9 cellular contexts compared by ENCODE assay signal in genomic region chr20:62063601-62063980, GRCh38. TPM values are rescaled to one million over a fixed set of nuclear protein-coding genes. Genes with fewer than 3 reads are reported as not detected.
DNase-seq lines count a peak whose midpoint lies in the region; ATAC-seq and TF ChIP-seq lines count a peak whose summit lies in the region.
"Had no signal": no experiment of that assay in that cellular context is flagged by ENCODE, and none has a peak within 500 bp of the region (broad histone marks: within the 10 kb centered on the region; RNA-seq: fewer than 3 reads in every experiment).

No MANE protein-coding gene starts in this region.

- H3K27me3 ChIP-seq in HL-60 (ENCODE audit: insufficient read depth, poor library complexity, severe bottlenecking) (no peaks in the 10 kb centered on the region), heart right ventricle (no peaks in the 10 kb centered on the region)
- H3K27me3 ChIP-seq: right lobe of liver had no signal

- intact Hi-C loops in heart right ventricle (cut with DNase I): loop anchor here in 3 of 10 donors (5.0 kb wide), 2 partner anchors 36 to 41 kb away; no protein-coding TSS in a partner anchor

- WGBS in heart right ventricle, 2 donors: 31 to 50% methylated on average over 23 of the region's 23 CpGs

- ATAC-seq in heart right ventricle (peak in 6 of 8 donors; percentile 2 to 54 (median 42)), HG02938 (IDR thresholded peaks at IDR 0.05; ENCODE audit: unreplicated experiment) (no peak), HG02840 (IDR thresholded peaks at IDR 0.05; ENCODE audit: low FRiP score, unreplicated experiment) (no peak)

- no peaks in the 10 kb centered on the region for H3K9me3 ChIP-seq in heart right ventricle
- H3K9me3 ChIP-seq: right lobe of liver had no signal

- peak overlapping the region; percentile 30 for H3K4me3 ChIP-seq in HL-60 (replicated peaks; ENCODE audit: insufficient read depth, low read length)
- peak overlapping the region in 9 of 10 donors; percentile 35 to 58 (median 51) for H3K4me3 ChIP-seq in heart right ventricle
- H3K4me3 ChIP-seq in skeletal muscle cell (ENCODE audit: low read depth, low read length): peak overlapping the region; percentile 34

- no peak overlapping the region for H3K27ac ChIP-seq in HL-60 (replicated peaks)
- peak overlapping the region; percentile 65 for H3K27ac ChIP-seq in VCaP
- peak overlapping the region in 6 of 10 donors; percentile 18 to 61 (median 34) for H3K27ac ChIP-seq in heart right ventricle
- H3K27ac ChIP-seq: right lobe of liver had no signal

- peaks cover 0 to 8% (median 0%) of the 10 kb centered on the region in 9 donors for H3K36me3 ChIP-seq in heart right ventricle
- H3K36me3 ChIP-seq: right lobe of liver had no signal

- TF ChIP-seq CTCF in HL-60 (IDR thresholded peaks at IDR 0.05; ENCODE audit: insufficient read depth, low read length): no peak
- TF ChIP-seq CTCF in VCaP (conservative IDR thresholded peaks at IDR 0.05): no peak
- no peak for TF ChIP-seq CTCF in heart right ventricle (IDR thresholded peaks at IDR 0.05)

- DNase-seq in HL-60 (ENCODE audit: low read depth in 1 of 2, low spot score in 1 of 2) (peak in 1 of 2 experiments; percentile 20), heart right ventricle (no peak), skeletal muscle cell (ENCODE audit: low read depth) (peak; percentile 25), dedifferentiated amniotic fluid mesenchymal stem cell (ENCODE audit: extremely low spot score) (no peak), NCI-H2029 (lab: John Stamatoyannopoulos, UW) (no peak)

- H3K4me1 ChIP-seq in heart right ventricle: peaks cover 8 to 45% (median 35%) of the 10 kb centered on the region in 9 donors

RNA-seq across cellular contexts. Expression of gene TAF4, which starts 2.1 kb away (rescaled TPM):
- 10 to 100 TPM in 8 of 10 donors, 1 to 10 TPM in 2; 8.6 to 14.8 (median 11.8) TPM for total RNA-seq in heart right ventricle
- polyA plus RNA-seq in heart right ventricle: 1 to 10 TPM; 3.7 to 7.9 TPM

RNA-seq across cellular contexts. Expression of gene LSM14B, which starts 58.7 kb away (rescaled TPM):
- 10 to 100 TPM; 50.8 to 63.7 (median 60.5) TPM for total RNA-seq in heart right ventricle
- polyA plus RNA-seq in heart right ventricle: 10 to 100 TPM; 15.7 to 41.7 TPM

Comparison
In these comparisons a context has a peak if more than half of its experiments do, and no peak if none do; other contexts are left out.
1. ATAC-seq: peak in heart right ventricle (6 of 8); none in HG02938 (single experiment) and HG02840 (single experiment).
2. Peak in every context shown above with its lines, with median percentiles within 50 percentile points of each other: H3K4me3 ChIP-seq.